In genomic region chr6:35568967-35569606, GRCh38 we compare ENCODE assay signal across 9 cellular contexts. TPM values are rescaled to one million over a fixed set of nuclear protein-coding genes. Genes with fewer than 3 reads are reported as not detected.
DNase-seq lines count a peak whose midpoint lies in the region; ATAC-seq, FAIRE-seq and TF ChIP-seq lines count a peak whose summit lies in the region.
"Had no signal": no experiment of that assay in that cellular context is flagged by ENCODE, and none has a peak within 500 bp of the region (broad histone marks: within the 10 kb centered on the region; RNA-seq: fewer than 3 reads in every experiment).

No MANE protein-coding gene starts in this region.

- TF ChIP-seq CTCF in kidney (IDR thresholded peaks at IDR 0.05; ENCODE audit: borderline replicate concordance, extremely low read depth, insufficient read depth) = peak; percentile 27

- no peaks in the 10 kb centered on the region for H3K9me3 Mint-ChIP-seq in activated naive CD8-positive, alpha-beta T cell treated with anti-CD3 and anti-CD28 coated beads, Interleukin-2, amount 10 ng/mL, durations not matched to agents 7 days and 5 days

- no peak overlapping the region for H3K4me3 ChIP-seq in kidney (ENCODE audit: low read length in 2 of 2)

- H3K9ac ChIP-seq in kidney (ENCODE audit: low read length in 2 of 2) = no peak overlapping the region

- H3K9me3 ChIP-seq in kidney (ENCODE audit: control insufficient read depth in 1 of 2, low read length in 2 of 2) = no peaks in the 10 kb centered on the region

- intact Hi-C loops in kidney (cut with DNase I) = no loop called here

- H3K27ac Mint-ChIP-seq in activated naive CD8-positive, alpha-beta T cell treated with anti-CD3 and anti-CD28 coated beads, Interleukin-2, amount 10 ng/mL, durations not matched to agents 7 days and 5 days = no peak overlapping the region

- no peak for FAIRE-seq in kidney (lab: Jason Lieb, UNC)

- peaks cover 8% of the 10 kb centered on the region for H3K36me3 Mint-ChIP-seq in activated naive CD8-positive, alpha-beta T cell treated with anti-CD3 and anti-CD28 coated beads, Interleukin-2, amount 10 ng/mL, durations not matched to agents 7 days and 5 days

- no peaks in the 10 kb centered on the region for H3K4me1 ChIP-seq in kidney (ENCODE audit: control insufficient read depth in 1 of 2, insufficient read depth in 1 of 2, low read depth in 1 of 2, low read length in 2 of 2)

- peak; percentile 74 for ATAC-seq in activated naive CD8-positive, alpha-beta T cell treated with anti-CD3 and anti-CD28 coated beads, Interleukin-2, amount 10 ng/mL, durations not matched to agents 7 days and 5 days (ENCODE audit: low read depth)
- ATAC-seq in stimulated activated naive CD8-positive, alpha-beta T cell treated with anti-CD3 and anti-CD28 coated beads, Interleukin-15, Interleukin-2, amounts not matched to agents 100 U/mL and 50 U/mL, for 24 hours = peak; percentile 63
- ATAC-seq in HG02938 (IDR thresholded peaks at IDR 0.05; ENCODE audit: unreplicated experiment) = no peak
- no peak for ATAC-seq in HG03457 (IDR thresholded peaks at IDR 0.05; ENCODE audit: unreplicated experiment)

- POLR2A ChIA-PET in activated naive CD8-positive, alpha-beta T cell treated with anti-CD3 and anti-CD28 coated beads, Interleukin-2, amount 10 ng/mL, durations not matched to agents 7 days and 5 days (lab: Charles Lee) = no interaction called here

- H3K4me1 Mint-ChIP-seq in activated naive CD8-positive, alpha-beta T cell treated with anti-CD3 and anti-CD28 coated beads, Interleukin-2, amount 10 ng/mL, durations not matched to agents 7 days and 5 days = peaks cover 2% of the 10 kb centered on the region

- peaks cover 3 to 6% of the 10 kb centered on the region in 2 donors for H3K36me3 ChIP-seq in kidney (ENCODE audit: control insufficient read depth in 1 of 2, insufficient read depth in 2 of 2, low read length in 2 of 2)

- peaks cover 18% of the 10 kb centered on the region for H3K27me3 Mint-ChIP-seq in activated naive CD8-positive, alpha-beta T cell treated with anti-CD3 and anti-CD28 coated beads, Interleukin-2, amount 10 ng/mL, durations not matched to agents 7 days and 5 days

- DNase-seq in Daoy (ENCODE audit: low read depth) = peak; percentile 32
- DNase-seq in NCI-H82 treated with DMSO at 0.1 percent for 48 hours (lab: John Stamatoyannopoulos, UW; ENCODE audit: unreplicated experiment) = peak; percentile 46
- peak; percentile 55 for DNase-seq in activated naive CD8-positive, alpha-beta T cell treated with anti-CD3 and anti-CD28 coated beads, Interleukin-2, amount 10 ng/mL, durations not matched to agents 7 days and 5 days
- DNase-seq in kidney = peak; percentile 78
- peak; percentile 55 for DNase-seq in stimulated activated naive CD8-positive, alpha-beta T cell treated with anti-CD3 and anti-CD28 coated beads, Interleukin-15, Interleukin-2, amounts not matched to agents 100 U/mL and 50 U/mL, for 24 hours
- DNase-seq in GF-D8 (lab: John Stamatoyannopoulos, UW) = no peak

- no peak overlapping the region for H3K27ac ChIP-seq in kidney (ENCODE audit: low read depth in 2 of 2, low read length in 2 of 2)

- no peak overlapping the region for H3K4me3 Mint-ChIP-seq in activated naive CD8-positive, alpha-beta T cell treated with anti-CD3 and anti-CD28 coated beads, Interleukin-2, amount 10 ng/mL, durations not matched to agents 7 days and 5 days

RNA-seq across cellular contexts. Expression of gene TULP1, which starts 56.4 kb away (rescaled TPM):
- total RNA-seq in Daoy (2014; rRNA removed; shearing (Covaris generic)) = not detected in 2 replicates
- total RNA-seq in activated naive CD8-positive, alpha-beta T cell treated with anti-CD3 and anti-CD28 coated beads, Interleukin-2, amount 10 ng/mL, durations not matched to agents 7 days and 5 days = not detected
- total RNA-seq in kidney = not detected
- not detected for polyA plus RNA-seq in kidney (ENCODE audit: insufficient read depth, low read depth, low replicate concordance)
- total RNA-seq: glomerular endothelial cell had no signal

Comparison
In these comparisons a context has a peak if more than half of its experiments do, and no peak if none do; other contexts are left out.
1. ATAC-seq: peak in activated naive CD8-positive, alpha-beta T cell treated with anti-CD3 and anti-CD28 coated beads, Interleukin-2, amount 10 ng/mL, durations not matched to agents 7 days and 5 days (single experiment) and stimulated activated naive CD8-positive, alpha-beta T cell treated with anti-CD3 and anti-CD28 coated beads, Interleukin-15, Interleukin-2, amounts not matched to agents 100 U/mL and 50 U/mL, for 24 hours (single experiment); none in HG02938 (single experiment) and HG03457 (single experiment).